8 cellular contexts compared by ENCODE assay signal in genomic region chr9:93132287-93132927, GRCh38. TPM values are rescaled to one million over a fixed set of nuclear protein-coding genes. Genes with fewer than 3 reads are reported as not detected.
DNase-seq lines count a peak whose midpoint lies in the region; ATAC-seq and TF ChIP-seq lines count a peak whose summit lies in the region.

No MANE protein-coding gene starts in this region.

- H3K9me3 Mint-ChIP-seq in naive thymus-derived CD8-positive, alpha-beta T cell = no peaks in the 10 kb centered on the region

- no peaks in the 10 kb centered on the region for H3K9me3 ChIP-seq in DOHH2 (ENCODE audit: control insufficient read depth, insufficient read depth, low read length)
- H3K9me3 ChIP-seq in esophagus muscularis mucosa = no peaks in the 10 kb centered on the region

- TF ChIP-seq CTCF in DOHH2 (IDR thresholded peaks at IDR 0.05; ENCODE audit: low read depth, low read length, poor library complexity, severe bottlenecking) (no peak), RWPE1 (conservative IDR thresholded peaks at IDR 0.05; ENCODE audit: low read depth) (no peak), esophagus muscularis mucosa (IDR thresholded peaks at IDR 0.05) (no peak)

- H3K27ac Mint-ChIP-seq in naive thymus-derived CD8-positive, alpha-beta T cell = peak overlapping the region; percentile 76 to 99 (median 89)

- POLR2A ChIA-PET in RWPE1 (lab: Yijun Ruan, JAX; ENCODE audit: low non-redundant PET) = no interaction called here
- POLR2A ChIA-PET in naive thymus-derived CD8-positive, alpha-beta T cell (lab: Charles Lee) = interaction anchor here (1.0 to 5.6 kb wide), 4 partner anchors 7 to 104 kb away, joined by 3 to 53 read pairs (median 6); no protein-coding TSS in a partner anchor

- peaks cover 46% of the 10 kb centered on the region for H3K4me1 ChIP-seq in DOHH2 (ENCODE audit: control insufficient read depth, low read length)
- peaks cover 69 to 85% (median 79%) of the 10 kb centered on the region in 4 donors for H3K4me1 ChIP-seq in esophagus muscularis mucosa

- CTCF ChIA-PET in RWPE1 (lab: Yijun Ruan, JAX) = interaction anchor here (0.5 to 0.6 kb wide), 2 partner anchors 12 to 298 kb away, joined by 3 read pairs; no protein-coding TSS in a partner anchor

- no peaks in the 10 kb centered on the region for H4K20me1 ChIP-seq in DOHH2 (ENCODE audit: control insufficient read depth, insufficient read depth, low read depth, low read length)

- TF ChIP-seq EP300 in esophagus muscularis mucosa (IDR thresholded peaks at IDR 0.05) = no peak

- WGBS in esophagus muscularis mucosa = 31% methylated on average over 7 of the region's 12 CpGs

- H3K4me3 Mint-ChIP-seq in naive thymus-derived CD8-positive, alpha-beta T cell = peak overlapping the region; percentile 85 to 93 (median 88)

- H3K27me3 Mint-ChIP-seq in naive thymus-derived CD8-positive, alpha-beta T cell = no peaks in the 10 kb centered on the region

- no peaks in the 10 kb centered on the region for H3K9me2 ChIP-seq in DOHH2 (replicated peaks; ENCODE audit: control insufficient read depth, low read length)

- no peak overlapping the region for H3K27ac ChIP-seq in DOHH2 (ENCODE audit: low read depth, low read length)
- peak overlapping the region; percentile 94 for H3K27ac ChIP-seq in RWPE1
- H3K27ac ChIP-seq in esophagus muscularis mucosa (replicated peaks in 1 of 4) = peak overlapping the region; percentile 98 to 99 (median 99)

- ATAC-seq in naive thymus-derived CD8-positive, alpha-beta T cell = no peak
- ATAC-seq in GM19324 (IDR thresholded peaks at IDR 0.05; ENCODE audit: low FRiP score, unreplicated experiment) (no peak), HG03439 (IDR thresholded peaks at IDR 0.05; ENCODE audit: unreplicated experiment) (no peak), HG02885 (IDR thresholded peaks at IDR 0.05; ENCODE audit: poor library complexity, unreplicated experiment) (no peak)

- H3K79me2 ChIP-seq in DOHH2 (ENCODE audit: control insufficient read depth, low read length) = peaks cover 17% of the 10 kb centered on the region

- H3K36me3 ChIP-seq in DOHH2 (ENCODE audit: control insufficient read depth, low read length) = no peaks in the 10 kb centered on the region
- peaks cover 0 to 4% (median 0%) of the 10 kb centered on the region in 4 donors for H3K36me3 ChIP-seq in esophagus muscularis mucosa

- H3K4me3 ChIP-seq in DOHH2 (ENCODE audit: low read length) (no peak overlapping the region; the same call in 1 of the 2 replicates), esophagus muscularis mucosa (peak overlapping the region; percentile 81 to 91 (median 88))

- no peaks in the 10 kb centered on the region for H3F3A ChIP-seq in DOHH2 (ENCODE audit: control insufficient read depth, insufficient read depth)

- H3K36me3 Mint-ChIP-seq in naive thymus-derived CD8-positive, alpha-beta T cell = peaks cover 0 to 3% (median 0%) of the 10 kb centered on the region in 3 donors

- intact Hi-C loops in esophagus muscularis mucosa (cut with DNase I) = loop anchor here (5.0 to 10.0 kb wide), 2 partner anchors 35 to 322 kb away; partner anchors contain the start of genes CARD19, FAM120A and FAM120AOS

- peaks cover 6% of the 10 kb centered on the region; the same call in 1 of the 2 replicates for H3K27me3 ChIP-seq in DOHH2 (ENCODE audit: control insufficient read depth, low read length)
- no peaks in the 10 kb centered on the region for H3K27me3 ChIP-seq in esophagus muscularis mucosa

- peaks cover 42 to 74% (median 67%) of the 10 kb centered on the region in 4 donors for H3K4me1 Mint-ChIP-seq in naive thymus-derived CD8-positive, alpha-beta T cell

- DNase-seq in RWPE1 (ENCODE audit: low spot score) (peak; percentile 73), esophagus muscularis mucosa (ENCODE audit: extremely low spot score) (no peak)
- no peak for DNase-seq in naive thymus-derived CD8-positive, alpha-beta T cell
- no peak for DNase-seq in stimulated activated CD4-positive, alpha-beta T cell treated with anti-CD3 and anti-CD28 coated beads, Interleukin-2, amount 100 ng/mL, for 24 hours

- peak overlapping the region; percentile 95 for H3K4me2 ChIP-seq in DOHH2 (ENCODE audit: low read length)

- peak; percentile 25 for TF ChIP-seq POLR2A in esophagus muscularis mucosa (IDR thresholded peaks at IDR 0.05; ENCODE audit: low read depth)

RNA-seq across cellular contexts. Expression of gene NINJ1, which starts 1.6 kb away (rescaled TPM):
- 10 to 100 TPM; 69.3 to 90.6 (median 72.7) TPM for total RNA-seq in esophagus muscularis mucosa
- total RNA-seq in naive thymus-derived CD8-positive, alpha-beta T cell = 10 to 100 TPM; 33.8 to 35.6 TPM
- polyA plus RNA-seq in naive thymus-derived CD8-positive, alpha-beta T cell = 10 to 100 TPM; 78.5 to 97.6 (median 96.0) TPM

RNA-seq across cellular contexts. Expression of gene CARD19, which starts 36.4 kb away (rescaled TPM):
- total RNA-seq in esophagus muscularis mucosa = 10 to 100 TPM; 54.0 to 83.6 (median 78.1) TPM
- total RNA-seq in naive thymus-derived CD8-positive, alpha-beta T cell = 10 to 100 TPM; 68.9 to 71.2 TPM
- polyA plus RNA-seq in naive thymus-derived CD8-positive, alpha-beta T cell = 10 to 100 TPM; 56.3 to 62.9 (median 56.9) TPM

RNA-seq across cellular contexts. Expression of gene WNK2, which starts 51.5 kb away (rescaled TPM):
- 10 to 100 TPM; 18.6 to 89.9 (median 40.8) TPM for total RNA-seq in esophagus muscularis mucosa
- under 1 TPM in 1 of 2 experiments, not detected in 1; 0.27 TPM for total RNA-seq in naive thymus-derived CD8-positive, alpha-beta T cell
- polyA plus RNA-seq in naive thymus-derived CD8-positive, alpha-beta T cell = not detected

Comparison
In these comparisons a context has a peak if more than half of its experiments do, and no peak if none do; other contexts are left out.
1. RNA of gene WNK2, which starts 51.5 kb away (total RNA-seq): 18.6 to 89.9 TPM in esophagus muscularis mucosa; 0.27 TPM in naive thymus-derived CD8-positive, alpha-beta T cell; every median in the first group is over 10 times any median in the second.